ENCODE assay signal across 19 cellular contexts in the genomic region with DNA sequence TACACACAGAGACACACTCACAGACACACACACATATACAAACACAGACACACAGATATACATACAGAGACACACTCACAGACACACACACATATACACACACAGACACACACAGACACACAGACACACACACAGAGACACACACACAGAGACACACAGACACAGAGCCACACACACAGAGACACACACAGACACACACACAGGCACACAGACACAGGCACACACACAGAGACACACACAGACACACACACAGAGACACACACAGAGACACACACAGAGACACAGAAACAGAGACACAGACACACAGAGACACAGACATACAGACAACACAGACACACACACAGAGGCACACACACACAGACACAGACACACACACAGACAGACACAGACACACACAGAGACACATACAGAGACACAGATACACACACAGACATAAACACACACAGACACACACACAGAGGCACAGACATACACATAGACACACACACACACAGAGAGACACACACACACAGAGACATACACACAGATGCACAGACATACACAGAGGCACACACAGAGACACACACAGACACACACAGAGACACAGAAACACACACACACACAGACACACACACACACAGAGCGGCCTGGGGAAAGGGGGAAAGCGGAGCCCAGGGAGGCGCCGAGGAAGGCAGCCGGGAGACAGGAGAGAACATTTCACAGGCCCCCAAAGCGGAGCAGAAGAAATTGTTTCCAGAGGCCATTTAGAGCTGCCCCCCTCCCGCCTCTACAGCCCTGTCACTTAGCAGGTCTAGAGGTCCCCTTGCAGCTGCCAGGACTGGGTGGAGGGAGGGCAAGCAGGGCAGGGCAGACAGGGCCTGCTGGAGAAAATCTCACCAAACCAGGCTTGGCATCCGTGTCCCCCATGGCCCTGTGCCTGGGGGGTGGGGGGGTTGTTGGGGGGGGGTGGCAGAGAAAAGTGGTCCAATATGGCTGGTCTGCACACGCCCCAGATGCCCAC. TPM values are rescaled to one million over a fixed set of nuclear protein-coding genes. Genes with fewer than 3 reads are reported as not detected.
"Had no signal": no experiment of that assay in that cellular context is flagged by ENCODE, and none has a peak within 500 bp of the region (broad histone marks: within the 10 kb centered on the region; RNA-seq: fewer than 3 reads in every experiment).

No MANE protein-coding gene starts in this region.

- H3K27ac Mint-ChIP-seq: memory B cell; naive thymus-derived CD4-positive, alpha-beta T cell; stimulated activated naive CD8-positive, alpha-beta T cell treated with anti-CD3 and anti-CD28 coated beads, Interleukin-15, Interleukin-2, amounts not matched to agents 100 ng/mL and 50 ng/mL, for 24 hours had no signal

- H3K9me3 ChIP-seq: suprapubic skin had no signal

- H3K27me3 ChIP-seq: adrenal gland, suprapubic skin had no signal

- H3K4me3 ChIP-seq: adrenal gland, esophagus squamous epithelium, mucosa of descending colon, suprapubic skin had no signal

- H3K4me1 Mint-ChIP-seq: memory B cell; naive thymus-derived CD4-positive, alpha-beta T cell had no signal

- H3K27ac ChIP-seq: adrenal gland, esophagus squamous epithelium, suprapubic skin had no signal

- H3K4me1 ChIP-seq: esophagus squamous epithelium, suprapubic skin had no signal

- DNase-seq: activated CD4-positive, alpha-beta T cell treated with anti-CD3 and anti-CD28 coated beads for 1 hour; activated CD4-positive, alpha-beta T cell treated with anti-CD3 and anti-CD28 coated beads, Interleukin-2, amount 50 U/mL, for 4 hours; activated effector memory CD4-positive, alpha-beta T cell treated with Interleukin-2 at 50 U/mL for 16 hours; activated naive CD4-positive, alpha-beta T cell treated with anti-CD3 and anti-CD28 coated beads, Interleukin-2, amount 50 U/mL, for 16 hours; activated T-cell treated with anti-CD3 and anti-CD28 coated beads, Interleukin-2, amount 50 U/mL, for 4 hours; esophagus squamous epithelium; hippocampal formation; left ventricle myocardium superior; mucosa of descending colon; naive thymus-derived CD4-positive, alpha-beta T cell; posterior cingulate gyrus; small intestine; stimulated activated CD4-positive, alpha-beta T cell treated with anti-CD3 and anti-CD28 coated beads, Interleukin-4, amount 100 ng/mL, for 24 hours had no signal

- H3K4me3 Mint-ChIP-seq: activated T-cell treated with anti-CD3 and anti-CD28 coated beads, Interleukin-2, amount 50 U/mL, for 4 hours; memory B cell; naive thymus-derived CD4-positive, alpha-beta T cell; stimulated activated naive CD8-positive, alpha-beta T cell treated with anti-CD3 and anti-CD28 coated beads, Interleukin-15, Interleukin-2, amounts not matched to agents 100 ng/mL and 50 ng/mL, for 24 hours had no signal

- ATAC-seq: activated T-cell treated with anti-CD3 and anti-CD28 coated beads, Interleukin-2, amount 50 U/mL, for 4 hours; left ventricle myocardium superior; mucosa of descending colon; naive thymus-derived CD4-positive, alpha-beta T cell had no signal

- H3K36me3 ChIP-seq: adrenal gland, esophagus squamous epithelium, suprapubic skin had no signal

RNA-seq across cellular contexts. Expression of a gene that starts 38.9 kb away (rescaled TPM):
- total RNA-seq: fibroblast of villous mesenchyme; naive thymus-derived CD4-positive, alpha-beta T cell; T-helper 1 cell treated with Interleukin-12 subunit alpha and Interleukin-12 subunit beta and Interleukin-4 antibody, amounts not matched to agents 30 ng/mL and 1 ng/mL, for 36 hours had no signal
